Comparison of ENCODE assay signal across 13 cellular contexts in genomic region chr1:36352910-36353878, GRCh38. TPM values are rescaled to one million over a fixed set of nuclear protein-coding genes. Genes with fewer than 3 reads are reported as not detected.
A peak's percentile ranks its signal among the peaks of the same experiment; 100 is the strongest.
DNase-seq lines count a peak whose midpoint lies in the region; FAIRE-seq and TF ChIP-seq lines count a peak whose summit lies in the region.
"Had no signal": no experiment of that assay in that cellular context is flagged by ENCODE, and none has a peak within 500 bp of the region (broad histone marks: within the 10 kb centered on the region; RNA-seq: fewer than 3 reads in every experiment).

No MANE protein-coding gene starts in this region.

- H3K9me2 ChIP-seq in hepatocyte (replicated peaks; ENCODE audit: insufficient read depth): no peaks in the 10 kb centered on the region

- H3K36me3 ChIP-seq in bronchial epithelial cell (ENCODE audit: control insufficient read depth, insufficient read depth, low read length): peaks cover 36% of the 10 kb centered on the region
- H3K36me3 ChIP-seq in hepatocyte (replicated peaks; ENCODE audit: insufficient read depth, low read depth): no peaks in the 10 kb centered on the region
- H3K36me3 ChIP-seq in thyroid gland: peaks cover 21 to 23% of the 10 kb centered on the region in 2 donors

- FAIRE-seq in bronchial epithelial cell (lab: Jason Lieb, UNC): peak; percentile 18
- FAIRE-seq: GM12878 had no signal

- no peak overlapping the region for H3K4me3 Mint-ChIP-seq in mesothelial cell of epicardium
- H3K4me3 Mint-ChIP-seq: activated naive CD4-positive, alpha-beta T cell treated with anti-CD3 and anti-CD28 coated beads for 36 hours; effector memory CD8-positive, alpha-beta T cell had no signal

- H3K4me2 ChIP-seq in hepatocyte: no peak overlapping the region

- peaks cover 16% of the 10 kb centered on the region for H3K4me1 Mint-ChIP-seq in mesothelial cell of epicardium

- H3K36me3 Mint-ChIP-seq in mesothelial cell of epicardium: peaks cover 24% of the 10 kb centered on the region

- H3K27me3 ChIP-seq in bronchial epithelial cell (ENCODE audit: control insufficient read depth, insufficient read depth, low read length) (no peaks in the 10 kb centered on the region), hepatocyte (no peaks in the 10 kb centered on the region), thyroid gland (no peaks in the 10 kb centered on the region)

- no peak overlapping the region for H3K4me3 ChIP-seq in bronchial epithelial cell (ENCODE audit: low read depth, low read length)
- H3K4me3 ChIP-seq in hepatocyte: no peak overlapping the region
- no peak overlapping the region for H3K4me3 ChIP-seq in thyroid gland (replicated peaks in 1 of 3)
- H3K4me3 ChIP-seq: GM12878, prostate gland had no signal

- H3K27ac Mint-ChIP-seq in mesothelial cell of epicardium: peak overlapping the region; percentile 92
- H3K27ac Mint-ChIP-seq: activated naive CD4-positive, alpha-beta T cell treated with anti-CD3 and anti-CD28 coated beads for 36 hours had no signal

- DNase-seq in AG20443 (ENCODE audit: low spot score) (peak; percentile 81), KBM-7 (peak; percentile 16), bronchial epithelial cell (ENCODE audit: low read depth) (peak; percentile 52), mesothelial cell of epicardium (ENCODE audit: low spot score in 2 of 2, unreplicated experiment in 2 of 2) (no peak), hepatocyte (ENCODE audit: low spot score) (no peak), thyroid gland (no peak), NCI-H526 treated with DMSO at 0.1 percent for 48 hours (lab: John Stamatoyannopoulos, UW) (no peak)
- DNase-seq in activated T-cell treated with anti-CD3 and anti-CD28 coated beads, Interleukin-2, amount 50 U/mL, for 48 hours: no peak
- DNase-seq: activated CD4-positive, alpha-beta T cell treated with anti-CD3 and anti-CD28 coated beads for 4 hours; activated naive CD4-positive, alpha-beta T cell treated with anti-CD3 and anti-CD28 coated beads for 36 hours; effector memory CD8-positive, alpha-beta T cell had no signal

- in situ Hi-C loops in KBM-7 (cut with MboI; ENCODE audit: low pct_unique_long_range_greater_than_20kb, low sequenced_read_pairs): no loop called here

- TF ChIP-seq POLR2A in thyroid gland (IDR thresholded peaks at IDR 0.05): no peak

- no peaks in the 10 kb centered on the region for H3K9me3 ChIP-seq in hepatocyte (ENCODE audit: low read depth)
- H3K9me3 ChIP-seq in thyroid gland: no peaks in the 10 kb centered on the region
- H3K9me3 ChIP-seq: prostate gland had no signal

- no peaks in the 10 kb centered on the region for H3K27me3 Mint-ChIP-seq in mesothelial cell of epicardium (ENCODE audit: low read depth)
- H3K27me3 Mint-ChIP-seq: effector memory CD8-positive, alpha-beta T cell had no signal

- H3K4me1 ChIP-seq in hepatocyte (ENCODE audit: insufficient read depth) (peaks cover 21% of the 10 kb centered on the region), thyroid gland (peaks cover 34 to 45% of the 10 kb centered on the region in 2 donors)
- H3K4me1 ChIP-seq: prostate gland had no signal

- no peak overlapping the region for H2AFZ ChIP-seq in hepatocyte

- TF ChIP-seq CTCF in bronchial epithelial cell (IDR thresholded peaks at IDR 0.05; ENCODE audit: insufficient read depth, low read length, severe bottlenecking): no peak
- no peak for TF ChIP-seq CTCF in mesothelial cell of epicardium (IDR thresholded peaks at IDR 0.05; ENCODE audit: unreplicated experiment)
- TF ChIP-seq CTCF in hepatocyte (IDR thresholded peaks at IDR 0.05; ENCODE audit: poor library complexity): no peak
- no peak for TF ChIP-seq CTCF in thyroid gland (IDR thresholded peaks at IDR 0.05)

- intact Hi-C loops in thyroid gland (cut with DNase I): no loop called here

- H4K20me1 ChIP-seq in hepatocyte (ENCODE audit: insufficient read depth, poor library complexity, severe bottlenecking): no peaks in the 10 kb centered on the region

- H3K79me2 ChIP-seq in hepatocyte: no peaks in the 10 kb centered on the region

- H3K27ac ChIP-seq in hepatocyte: no peak overlapping the region
- H3K27ac ChIP-seq in thyroid gland: peak overlapping the region in 1 of 3 donors; percentile 30
- H3K27ac ChIP-seq: prostate gland had no signal

- no peaks in the 10 kb centered on the region for H3K9me3 Mint-ChIP-seq in mesothelial cell of epicardium
- H3K9me3 Mint-ChIP-seq: activated naive CD4-positive, alpha-beta T cell treated with anti-CD3 and anti-CD28 coated beads for 36 hours; effector memory CD8-positive, alpha-beta T cell had no signal

- 96% methylated on average over 15 of the region's 15 CpGs for WGBS in hepatocyte (ENCODE audit: low lambda C conversion rate, missing lambda C conversion rate)
- WGBS in thyroid gland, 2 donors: 89 to 90% methylated on average over 7 to 15 of the region's 15 CpGs

RNA-seq across cellular contexts. Expression of gene EVA1B, which starts 29.7 kb away (rescaled TPM):
- 17.4 and 20.5 TPM in 2 replicates for total RNA-seq in bronchial epithelial cell
- 78.1 to 80.4 TPM (median 80.4 TPM) in 3 replicates for total RNA-seq in mesothelial cell of epicardium
- 67.2 and 82.2 TPM in 2 replicates for total RNA-seq in hepatocyte
- 67.1 and 68.7 TPM in 2 replicates for polyA plus RNA-seq in hepatocyte
- total RNA-seq in thyroid gland: 10 to 100 TPM; 30.7 to 71.5 (median 52.5) TPM

RNA-seq across cellular contexts. Expression of gene STK40, which starts 32.5 kb away (rescaled TPM):
- total RNA-seq in bronchial epithelial cell (9.0 and 12.3 TPM in 2 replicates), mesothelial cell of epicardium (40.1 to 43.6 TPM (median 42.7 TPM) in 3 replicates), hepatocyte (28.2 and 30.7 TPM in 2 replicates), thyroid gland (10 to 100 TPM; 37.0 to 61.1 (median 50.9) TPM)
- polyA plus RNA-seq in hepatocyte: 48.4 and 56.3 TPM in 2 replicates

RNA-seq across cellular contexts. Expression of gene LSM10, which starts 44.5 kb away (rescaled TPM):
- total RNA-seq in bronchial epithelial cell: 7.6 and 11.5 TPM in 2 replicates
- 24.7 to 26.1 TPM (median 26.0 TPM) in 3 replicates for total RNA-seq in mesothelial cell of epicardium
- 9.4 and 10.4 TPM in 2 replicates for total RNA-seq in hepatocyte
- polyA plus RNA-seq in hepatocyte: 54.6 and 63.9 TPM in 2 replicates
- total RNA-seq in thyroid gland: 10 to 100 TPM; 19.1 to 52.7 (median 49.0) TPM

RNA-seq across cellular contexts. Expression of gene SH3D21, which starts 47.0 kb away (rescaled TPM):
- total RNA-seq in bronchial epithelial cell (2.6 and 6.9 TPM in 2 replicates), mesothelial cell of epicardium (44.3 to 47.1 TPM (median 47.0 TPM) in 3 replicates), hepatocyte (2.9 and 4.6 TPM in 2 replicates), thyroid gland (10 to 100 TPM; 10.7 to 25.1 (median 16.9) TPM)
- polyA plus RNA-seq in hepatocyte: 2.6 and 4.7 TPM in 2 replicates

Comparison
In these comparisons a context has a peak if more than half of its experiments do, and no peak if none do; other contexts are left out.
1. DNase-seq: peak in AG20443 (single experiment), KBM-7 (single experiment) and bronchial epithelial cell (single experiment); none in mesothelial cell of epicardium (0 of 2), hepatocyte (single experiment), activated T-cell treated with anti-CD3 and anti-CD28 coated beads, Interleukin-2, amount 50 U/mL, for 48 hours (0 of 2), thyroid gland (0 of 2) and NCI-H526 treated with DMSO at 0.1 percent for 48 hours (single experiment).